1 cellular context compared by ENCODE assay signal in the genomic region with DNA sequence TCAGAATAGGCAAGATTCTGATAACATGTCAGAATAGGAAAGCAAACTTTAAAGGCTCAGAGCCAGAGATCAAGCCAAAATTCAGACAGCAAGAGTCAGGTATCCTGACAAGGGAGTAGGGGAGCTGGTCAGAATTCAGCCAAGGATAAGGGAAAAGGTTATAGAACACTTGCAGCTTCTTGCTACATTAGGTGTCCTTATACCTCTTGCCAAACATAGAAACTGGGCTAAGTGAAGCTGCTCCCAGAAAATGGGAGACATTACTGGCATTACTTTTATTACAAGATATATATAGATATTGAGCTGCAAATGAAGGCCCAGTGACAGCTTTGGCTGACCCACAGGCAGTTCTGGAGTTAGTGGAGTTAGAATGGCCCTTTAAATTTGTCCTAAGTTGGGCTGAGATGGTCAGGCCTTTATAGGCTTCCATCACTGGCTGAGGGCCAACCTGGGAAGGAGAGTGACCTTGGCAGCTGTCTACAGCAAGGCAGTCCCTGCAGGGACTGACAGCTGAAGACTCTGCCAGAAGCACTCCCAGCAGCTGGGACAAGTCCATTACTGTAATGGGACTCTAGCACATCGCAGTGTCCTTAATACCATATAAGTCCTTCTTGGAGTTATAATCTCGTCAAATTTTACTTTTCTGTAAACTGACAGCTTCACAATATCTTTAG.
TF ChIP-seq lines count a peak whose summit lies in the region.

No MANE protein-coding gene starts in this region.

TF ChIP-seq in HepG2, 621 proteins besides CTCF, POLR2A, EP300 and RAD21 (continued from another document):
- TF ChIP-seq, protein P1, sequence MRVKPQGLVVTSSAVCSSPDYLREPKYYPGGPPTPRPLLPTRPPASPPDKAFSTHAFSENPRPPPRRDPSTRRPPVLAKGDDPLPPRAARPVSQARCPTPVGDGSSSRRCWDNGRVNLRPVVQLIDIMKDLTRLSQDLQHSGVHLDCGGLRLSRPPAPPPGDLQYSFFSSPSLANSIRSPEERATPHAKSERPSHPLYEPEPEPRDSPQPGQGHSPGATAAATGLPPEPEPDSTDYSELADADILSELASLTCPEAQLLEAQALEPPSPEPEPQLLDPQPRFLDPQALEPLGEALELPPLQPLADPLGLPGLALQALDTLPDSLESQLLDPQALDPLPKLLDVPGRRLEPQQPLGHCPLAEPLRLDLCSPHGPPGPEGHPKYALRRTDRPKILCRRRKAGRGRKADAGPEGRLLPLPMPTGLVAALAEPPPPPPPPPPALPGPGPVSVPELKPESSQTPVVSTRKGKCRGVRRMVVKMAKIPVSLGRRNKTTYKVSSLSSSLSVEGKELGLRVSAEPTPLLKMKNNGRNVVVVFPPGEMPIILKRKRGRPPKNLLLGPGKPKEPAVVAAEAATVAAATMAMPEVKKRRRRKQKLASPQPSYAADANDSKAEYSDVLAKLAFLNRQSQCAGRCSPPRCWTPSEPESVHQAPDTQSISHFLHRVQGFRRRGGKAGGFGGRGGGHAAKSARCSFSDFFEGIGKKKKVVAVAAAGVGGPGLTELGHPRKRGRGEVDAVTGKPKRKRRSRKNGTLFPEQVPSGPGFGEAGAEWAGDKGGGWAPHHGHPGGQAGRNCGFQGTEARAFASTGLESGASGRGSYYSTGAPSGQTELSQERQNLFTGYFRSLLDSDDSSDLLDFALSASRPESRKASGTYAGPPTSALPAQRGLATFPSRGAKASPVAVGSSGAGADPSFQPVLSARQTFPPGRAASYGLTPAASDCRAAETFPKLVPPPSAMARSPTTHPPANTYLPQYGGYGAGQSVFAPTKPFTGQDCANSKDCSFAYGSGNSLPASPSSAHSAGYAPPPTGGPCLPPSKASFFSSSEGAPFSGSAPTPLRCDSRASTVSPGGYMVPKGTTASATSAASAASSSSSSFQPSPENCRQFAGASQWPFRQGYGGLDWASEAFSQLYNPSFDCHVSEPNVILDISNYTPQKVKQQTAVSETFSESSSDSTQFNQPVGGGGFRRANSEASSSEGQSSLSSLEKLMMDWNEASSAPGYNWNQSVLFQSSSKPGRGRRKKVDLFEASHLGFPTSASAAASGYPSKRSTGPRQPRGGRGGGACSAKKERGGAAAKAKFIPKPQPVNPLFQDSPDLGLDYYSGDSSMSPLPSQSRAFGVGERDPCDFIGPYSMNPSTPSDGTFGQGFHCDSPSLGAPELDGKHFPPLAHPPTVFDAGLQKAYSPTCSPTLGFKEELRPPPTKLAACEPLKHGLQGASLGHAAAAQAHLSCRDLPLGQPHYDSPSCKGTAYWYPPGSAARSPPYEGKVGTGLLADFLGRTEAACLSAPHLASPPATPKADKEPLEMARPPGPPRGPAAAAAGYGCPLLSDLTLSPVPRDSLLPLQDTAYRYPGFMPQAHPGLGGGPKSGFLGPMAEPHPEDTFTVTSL (CRISPR knock-in tag; IDR thresholded peaks at IDR 0.05; ENCODE audit: borderline replicate concordance), result no peak
- TF ChIP-seq, protein P2, sequence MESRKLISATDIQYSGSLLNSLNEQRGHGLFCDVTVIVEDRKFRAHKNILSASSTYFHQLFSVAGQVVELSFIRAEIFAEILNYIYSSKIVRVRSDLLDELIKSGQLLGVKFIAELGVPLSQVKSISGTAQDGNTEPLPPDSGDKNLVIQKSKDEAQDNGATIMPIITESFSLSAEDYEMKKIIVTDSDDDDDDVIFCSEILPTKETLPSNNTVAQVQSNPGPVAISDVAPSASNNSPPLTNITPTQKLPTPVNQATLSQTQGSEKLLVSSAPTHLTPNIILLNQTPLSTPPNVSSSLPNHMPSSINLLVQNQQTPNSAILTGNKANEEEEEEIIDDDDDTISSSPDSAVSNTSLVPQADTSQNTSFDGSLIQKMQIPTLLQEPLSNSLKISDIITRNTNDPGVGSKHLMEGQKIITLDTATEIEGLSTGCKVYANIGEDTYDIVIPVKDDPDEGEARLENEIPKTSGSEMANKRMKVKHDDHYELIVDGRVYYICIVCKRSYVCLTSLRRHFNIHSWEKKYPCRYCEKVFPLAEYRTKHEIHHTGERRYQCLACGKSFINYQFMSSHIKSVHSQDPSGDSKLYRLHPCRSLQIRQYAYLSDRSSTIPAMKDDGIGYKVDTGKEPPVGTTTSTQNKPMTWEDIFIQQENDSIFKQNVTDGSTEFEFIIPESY (CRISPR knock-in tag; IDR thresholded peaks at IDR 0.05), result no peak
- TF ChIP-seq, protein P3, sequence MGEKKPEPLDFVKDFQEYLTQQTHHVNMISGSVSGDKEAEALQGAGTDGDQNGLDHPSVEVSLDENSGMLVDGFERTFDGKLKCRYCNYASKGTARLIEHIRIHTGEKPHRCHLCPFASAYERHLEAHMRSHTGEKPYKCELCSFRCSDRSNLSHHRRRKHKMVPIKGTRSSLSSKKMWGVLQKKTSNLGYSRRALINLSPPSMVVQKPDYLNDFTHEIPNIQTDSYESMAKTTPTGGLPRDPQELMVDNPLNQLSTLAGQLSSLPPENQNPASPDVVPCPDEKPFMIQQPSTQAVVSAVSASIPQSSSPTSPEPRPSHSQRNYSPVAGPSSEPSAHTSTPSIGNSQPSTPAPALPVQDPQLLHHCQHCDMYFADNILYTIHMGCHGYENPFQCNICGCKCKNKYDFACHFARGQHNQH (CRISPR knock-in tag; IDR thresholded peaks at IDR 0.05), result no peak
- TF ChIP-seq, protein P4, sequence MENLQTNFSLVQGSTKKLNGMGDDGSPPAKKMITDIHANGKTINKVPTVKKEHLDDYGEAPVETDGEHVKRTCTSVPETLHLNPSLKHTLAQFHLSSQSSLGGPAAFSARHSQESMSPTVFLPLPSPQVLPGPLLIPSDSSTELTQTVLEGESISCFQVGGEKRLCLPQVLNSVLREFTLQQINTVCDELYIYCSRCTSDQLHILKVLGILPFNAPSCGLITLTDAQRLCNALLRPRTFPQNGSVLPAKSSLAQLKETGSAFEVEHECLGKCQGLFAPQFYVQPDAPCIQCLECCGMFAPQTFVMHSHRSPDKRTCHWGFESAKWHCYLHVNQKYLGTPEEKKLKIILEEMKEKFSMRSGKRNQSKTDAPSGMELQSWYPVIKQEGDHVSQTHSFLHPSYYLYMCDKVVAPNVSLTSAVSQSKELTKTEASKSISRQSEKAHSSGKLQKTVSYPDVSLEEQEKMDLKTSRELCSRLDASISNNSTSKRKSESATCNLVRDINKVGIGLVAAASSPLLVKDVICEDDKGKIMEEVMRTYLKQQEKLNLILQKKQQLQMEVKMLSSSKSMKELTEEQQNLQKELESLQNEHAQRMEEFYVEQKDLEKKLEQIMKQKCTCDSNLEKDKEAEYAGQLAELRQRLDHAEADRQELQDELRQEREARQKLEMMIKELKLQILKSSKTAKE (CRISPR knock-in tag; IDR thresholded peaks at IDR 0.05; ENCODE audit: borderline replicate concordance), result no peak
- TF ChIP-seq, protein P5, sequence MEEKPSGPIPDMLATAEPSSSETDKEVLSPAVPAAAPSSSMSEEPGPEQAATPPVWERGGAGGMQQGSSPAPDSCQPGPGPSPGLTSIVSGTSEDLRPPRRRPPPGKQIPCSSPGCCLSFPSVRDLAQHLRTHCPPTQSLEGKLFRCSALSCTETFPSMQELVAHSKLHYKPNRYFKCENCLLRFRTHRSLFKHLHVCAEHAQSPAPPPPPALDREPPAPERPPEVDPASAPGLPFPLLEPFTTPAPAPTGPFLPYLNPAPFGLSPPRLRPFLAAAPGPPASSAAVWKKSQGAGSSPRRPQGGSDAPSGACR (CRISPR knock-in tag; IDR thresholded peaks at IDR 0.05), result no peak
- TF ChIP-seq SSRP1 (CRISPR knock-in tag; IDR thresholded peaks at IDR 0.05), result no peak
- TF ChIP-seq, protein P6, sequence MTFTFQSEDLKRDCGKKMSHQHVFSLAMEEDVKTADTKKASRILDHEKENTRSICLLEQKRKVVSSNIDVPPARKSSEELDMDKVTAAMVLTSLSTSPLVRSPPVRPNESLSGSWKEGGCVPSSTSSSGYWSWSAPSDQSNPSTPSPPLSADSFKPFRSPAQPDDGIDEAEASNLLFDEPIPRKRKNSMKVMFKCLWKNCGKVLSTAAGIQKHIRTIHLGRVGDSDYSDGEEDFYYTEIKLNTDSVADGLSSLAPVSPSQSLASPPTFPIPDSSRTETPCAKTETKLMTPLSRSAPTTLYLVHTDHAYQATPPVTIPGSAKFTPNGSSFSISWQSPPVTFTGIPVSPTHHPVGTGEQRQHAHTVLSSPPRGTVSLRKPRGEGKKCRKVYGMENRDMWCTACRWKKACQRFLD (CRISPR knock-in tag; IDR thresholded peaks at IDR 0.05; ENCODE audit: borderline replicate concordance), result no peak
- no peak for TF ChIP-seq FOXA3 (CRISPR knock-in tag; IDR thresholded peaks at IDR 0.05)
- TF ChIP-seq ZFP36L2 (CRISPR knock-in tag; IDR thresholded peaks at IDR 0.05), result no peak
- TF ChIP-seq, protein P7, sequence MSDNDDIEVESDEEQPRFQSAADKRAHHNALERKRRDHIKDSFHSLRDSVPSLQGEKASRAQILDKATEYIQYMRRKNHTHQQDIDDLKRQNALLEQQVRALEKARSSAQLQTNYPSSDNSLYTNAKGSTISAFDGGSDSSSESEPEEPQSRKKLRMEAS (IDR thresholded peaks at IDR 0.05), result no peak
- TF ChIP-seq, protein P8, sequence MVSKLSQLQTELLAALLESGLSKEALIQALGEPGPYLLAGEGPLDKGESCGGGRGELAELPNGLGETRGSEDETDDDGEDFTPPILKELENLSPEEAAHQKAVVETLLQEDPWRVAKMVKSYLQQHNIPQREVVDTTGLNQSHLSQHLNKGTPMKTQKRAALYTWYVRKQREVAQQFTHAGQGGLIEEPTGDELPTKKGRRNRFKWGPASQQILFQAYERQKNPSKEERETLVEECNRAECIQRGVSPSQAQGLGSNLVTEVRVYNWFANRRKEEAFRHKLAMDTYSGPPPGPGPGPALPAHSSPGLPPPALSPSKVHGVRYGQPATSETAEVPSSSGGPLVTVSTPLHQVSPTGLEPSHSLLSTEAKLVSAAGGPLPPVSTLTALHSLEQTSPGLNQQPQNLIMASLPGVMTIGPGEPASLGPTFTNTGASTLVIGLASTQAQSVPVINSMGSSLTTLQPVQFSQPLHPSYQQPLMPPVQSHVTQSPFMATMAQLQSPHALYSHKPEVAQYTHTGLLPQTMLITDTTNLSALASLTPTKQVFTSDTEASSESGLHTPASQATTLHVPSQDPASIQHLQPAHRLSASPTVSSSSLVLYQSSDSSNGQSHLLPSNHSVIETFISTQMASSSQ (IDR thresholded peaks at IDR 0.05; ENCODE audit: low read depth), result no peak
- TF ChIP-seq, protein P8 (CRISPR knock-in tag; IDR thresholded peaks at IDR 0.05; ENCODE audit: borderline replicate concordance), result no peak
- TF ChIP-seq, protein P9, sequence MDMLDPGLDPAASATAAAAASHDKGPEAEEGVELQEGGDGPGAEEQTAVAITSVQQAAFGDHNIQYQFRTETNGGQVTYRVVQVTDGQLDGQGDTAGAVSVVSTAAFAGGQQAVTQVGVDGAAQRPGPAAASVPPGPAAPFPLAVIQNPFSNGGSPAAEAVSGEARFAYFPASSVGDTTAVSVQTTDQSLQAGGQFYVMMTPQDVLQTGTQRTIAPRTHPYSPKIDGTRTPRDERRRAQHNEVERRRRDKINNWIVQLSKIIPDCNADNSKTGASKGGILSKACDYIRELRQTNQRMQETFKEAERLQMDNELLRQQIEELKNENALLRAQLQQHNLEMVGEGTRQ (IDR thresholded peaks at IDR 0.05; ENCODE audit: low read depth, low read length), result no peak
- TF ChIP-seq, protein P9 (CRISPR knock-in tag; IDR thresholded peaks at IDR 0.05; ENCODE audit: borderline replicate concordance), result no peak
- TF ChIP-seq TRIM24 (CRISPR knock-in tag; IDR thresholded peaks at IDR 0.05), result no peak
